In the genomic region with DNA sequence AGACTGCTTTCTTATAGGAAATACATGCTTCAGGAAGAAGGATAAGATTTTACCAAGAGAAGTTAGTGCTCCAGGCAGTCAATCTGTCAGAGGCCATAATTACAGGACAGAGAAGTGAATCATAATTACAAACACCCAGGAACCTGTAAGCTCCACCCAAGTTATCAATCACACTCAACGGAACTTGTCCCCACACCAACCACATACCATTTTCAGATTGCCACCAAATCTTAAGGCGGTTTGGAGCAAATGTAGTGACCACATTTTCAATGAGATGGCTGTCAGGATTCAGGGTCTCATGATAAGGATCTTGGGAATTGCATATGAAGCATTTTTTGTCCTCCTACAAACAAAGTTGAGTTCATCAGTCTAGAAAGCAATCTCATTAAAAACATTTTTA, we compare ENCODE assay signal across 16 cellular contexts. TPM values are rescaled to one million over a fixed set of nuclear protein-coding genes. Genes with fewer than 3 reads are reported as not detected.
DNase-seq lines count a peak whose midpoint lies in the region; ATAC-seq, FAIRE-seq and TF ChIP-seq lines count a peak whose summit lies in the region.
"Had no signal": no experiment of that assay in that cellular context is flagged by ENCODE, and none has a peak within 500 bp of the region (broad histone marks: within the 10 kb centered on the region; RNA-seq: fewer than 3 reads in every experiment).

No MANE protein-coding gene starts in this region.

- DNase-seq in SK-N-MC (ENCODE audit: low read depth, low spot score) (no peak), fibroblast of pulmonary artery (ENCODE audit: low read depth) (no peak), small intestine (peak; percentile 78), HK-2 (ENCODE audit: unreplicated experiment) (no peak), pancreas (no peak)
- DNase-seq: activated CD8-positive, alpha-beta T cell treated with anti-CD3 and anti-CD28 coated beads, Interleukin-2, amount 10 ng/mL, durations not matched to agents 7 days and 5 days; activated naive CD4-positive, alpha-beta T cell; CD8-positive, alpha-beta memory T cell; foreskin fibroblast; naive thymus-derived CD4-positive, alpha-beta T cell; NCI-H187 treated with DMSO at 0.1 percent for 48 hours; T-helper 2 cell had no signal

- H3K9ac ChIP-seq in KMS-11 = peak overlapping the region; percentile 15; the same call in 1 of the 2 replicates
- H3K9ac ChIP-seq in SK-N-MC (ENCODE audit: insufficient read length) = no peak overlapping the region

- 13 to 47% (median 39%) methylated on average over 2 of the region's 2 CpGs for WGBS in small intestine, 3 donors
- 66 to 72% methylated on average over 2 of the region's 2 CpGs for WGBS in pancreas, 2 donors

- no peaks in the 10 kb centered on the region for H4K20me1 ChIP-seq in KMS-11 (ENCODE audit: insufficient read depth)

- H3K4me3 ChIP-seq in KMS-11 (IDR thresholded peaks at IDR 0.05; ENCODE audit: insufficient read depth, low read depth, low read length) = no peak overlapping the region
- H3K4me3 ChIP-seq in SK-N-MC = peak overlapping the region; percentile 93
- peak overlapping the region; percentile 94 for H3K4me3 ChIP-seq in fibroblast of pulmonary artery (replicated peaks; ENCODE audit: low read depth, low read length)
- no peak overlapping the region for H3K4me3 ChIP-seq in small intestine (ENCODE audit: low read depth in 1 of 2, low read length in 2 of 2)
- H3K4me3 ChIP-seq in pancreas = no peak overlapping the region
- H3K4me3 ChIP-seq: thoracic aorta had no signal

- ATAC-seq in GM21529 (IDR thresholded peaks at IDR 0.05; ENCODE audit: unreplicated experiment) = no peak
- ATAC-seq in pancreas = no peak
- ATAC-seq: activated CD8-positive, alpha-beta T cell treated with anti-CD3 and anti-CD28 coated beads, Interleukin-2, amount 10 ng/mL, durations not matched to agents 7 days and 5 days; naive thymus-derived CD4-positive, alpha-beta T cell had no signal

- peak overlapping the region; percentile 46 for H2AFZ ChIP-seq in KMS-11 (ENCODE audit: low read depth)

- H3K9me3 ChIP-seq in SK-N-MC (ENCODE audit: low read depth, low read length) = no peaks in the 10 kb centered on the region
- H3K9me3 ChIP-seq in small intestine (ENCODE audit: control insufficient read depth, low read depth) = no peaks in the 10 kb centered on the region
- no peaks in the 10 kb centered on the region for H3K9me3 ChIP-seq in pancreas
- H3K9me3 ChIP-seq: thoracic aorta had no signal

- intact Hi-C loops in pancreas (cut with DNase I) = no loop called here

- H3K27me3 ChIP-seq in KMS-11 (ENCODE audit: insufficient read depth, low read depth) (no peaks in the 10 kb centered on the region), small intestine (ENCODE audit: control insufficient read depth in 2 of 2, insufficient read depth in 2 of 2, low read length in 2 of 2) (peaks cover 0 to 2% of the 10 kb centered on the region in 2 donors), pancreas (no peaks in the 10 kb centered on the region)

- H3K4me2 ChIP-seq in KMS-11 = peak overlapping the region; percentile 59

- FAIRE-seq in small intestine (lab: Jason Lieb, UNC) (no peak), pancreas (lab: Jason Lieb, UNC) (no peak)
- FAIRE-seq: islet of Langerhans had no signal

- H3K27ac ChIP-seq in KMS-11 (peak overlapping the region; percentile 74), SK-N-MC (peak overlapping the region; percentile 89), small intestine (ENCODE audit: low read depth in 1 of 2, low read length in 1 of 2) (peak overlapping the region in 1 of 2 donors; percentile 68), pancreas (no peak overlapping the region)

- peaks cover 43% of the 10 kb centered on the region for H3K4me1 ChIP-seq in KMS-11 (ENCODE audit: low read depth, poor library complexity, severe bottlenecking)
- H3K4me1 ChIP-seq in small intestine (ENCODE audit: control insufficient read depth in 2 of 2, insufficient read depth in 1 of 2, low read depth in 1 of 2, low read length in 1 of 2) = peaks cover 8 to 20% of the 10 kb centered on the region in 2 donors
- peaks cover 13 to 46% (median 33%) of the 10 kb centered on the region in 3 donors for H3K4me1 ChIP-seq in pancreas

- no peaks in the 10 kb centered on the region for H3K79me2 ChIP-seq in KMS-11 (ENCODE audit: insufficient read depth, low read depth)

- H3K36me3 ChIP-seq in KMS-11 (ENCODE audit: insufficient read depth) (no peaks in the 10 kb centered on the region), SK-N-MC (ENCODE audit: insufficient read depth, low read length) (peaks cover 73% of the 10 kb centered on the region), small intestine (ENCODE audit: control insufficient read depth in 2 of 2, insufficient read depth in 2 of 2, low read length in 2 of 2) (peaks cover 0 to 5% of the 10 kb centered on the region in 2 donors), pancreas (no peaks in the 10 kb centered on the region)
- H3K36me3 ChIP-seq: thoracic aorta had no signal

- TF ChIP-seq CTCF in KMS-11 (conservative IDR thresholded peaks at IDR 0.05; ENCODE audit: low read depth, low read length) = no peak
- no peak for TF ChIP-seq CTCF in fibroblast of pulmonary artery (IDR thresholded peaks at IDR 0.05; ENCODE audit: low read length, missing control alignments)
- no peak for TF ChIP-seq CTCF in pancreas (IDR thresholded peaks at IDR 0.05)

RNA-seq across cellular contexts. Expression of gene LAMB1, which starts 4.8 kb away (rescaled TPM):
- 100 to 1,000 TPM in 1 of 3 donors, 10 to 100 TPM in 2; 15.9 to 124 (median 19.5) TPM for polyA plus RNA-seq in small intestine
- 100 to 1,000 TPM in 3 of 6 donors, 10 to 100 TPM in 3; 25.5 to 169 (median 101) TPM for total RNA-seq in pancreas
- polyA plus RNA-seq in pancreas = 100 to 1,000 TPM; 137 to 167 TPM
- total RNA-seq: activated CD8-positive, alpha-beta T cell treated with anti-CD3 and anti-CD28 coated beads, Interleukin-2, amount 10 ng/mL, durations not matched to agents 7 days and 5 days; CD8-positive, alpha-beta memory T cell; naive thymus-derived CD4-positive, alpha-beta T cell had no signal

Comparison
In these comparisons a context has a peak if more than half of its experiments do, and no peak if none do; other contexts are left out.
1. H3K27ac ChIP-seq: peak in KMS-11 (single experiment) and SK-N-MC (single experiment); none in pancreas (0 of 4).
2. H3K4me3 ChIP-seq: peak in SK-N-MC (single experiment) and fibroblast of pulmonary artery (single experiment); none in KMS-11 (single experiment), small intestine (0 of 2) and pancreas (0 of 4).